ENCODE assay signal across 8 cellular contexts in the genomic region with DNA sequence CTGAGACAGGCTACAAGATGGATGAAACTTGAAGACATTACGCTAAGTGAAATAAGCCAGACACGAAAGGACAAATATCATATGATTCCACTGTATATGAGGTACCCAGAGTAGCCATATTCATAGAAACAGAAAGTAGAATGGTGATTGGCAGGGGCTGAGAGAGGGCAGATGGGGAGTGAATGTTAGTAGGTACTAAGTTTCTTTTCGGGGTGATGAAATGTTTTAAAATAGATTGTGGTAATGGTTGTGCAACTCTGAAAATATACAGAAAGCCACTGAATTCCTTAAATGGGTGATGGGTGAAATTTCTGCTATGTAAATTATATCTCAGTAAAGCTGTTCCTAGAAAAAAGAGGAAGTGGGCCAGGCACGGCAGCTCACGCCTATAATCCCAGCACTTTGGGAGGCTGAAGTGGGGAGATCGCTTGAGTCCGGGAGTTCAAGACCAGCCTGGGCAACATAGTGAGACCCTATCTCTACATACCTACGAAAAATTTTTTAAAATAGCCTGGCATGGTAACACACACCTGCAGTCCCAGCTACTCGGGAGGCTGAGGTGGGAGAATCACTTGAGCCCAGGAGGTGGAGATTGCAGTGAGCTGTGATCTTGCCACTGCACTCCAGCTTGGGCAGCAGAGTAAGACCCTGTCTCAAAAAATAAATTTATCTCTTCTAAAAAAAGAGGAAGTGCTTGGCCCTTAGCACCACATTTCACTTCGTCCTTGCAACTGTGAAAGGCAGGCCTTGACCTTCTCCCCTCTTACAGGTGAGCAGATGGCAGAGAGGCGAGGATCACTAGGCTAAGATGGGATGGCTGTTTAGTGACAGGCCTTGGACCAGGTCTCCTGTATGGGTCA. TPM values are rescaled to one million over a fixed set of nuclear protein-coding genes. Genes with fewer than 3 reads are reported as not detected.
DNase-seq lines count a peak whose midpoint lies in the region; ATAC-seq and TF ChIP-seq lines count a peak whose summit lies in the region.

No MANE protein-coding gene starts in this region.

- H3K27me3 ChIP-seq in right atrium auricular region, result no peaks in the 10 kb centered on the region

- peak overlapping the region; percentile 19 to 32 for H3K4me3 ChIP-seq in right atrium auricular region

- peak; percentile 76 for ATAC-seq in GM19455 (IDR thresholded peaks at IDR 0.05; ENCODE audit: unreplicated experiment)
- peak; percentile 63 for ATAC-seq in HG03469 (IDR thresholded peaks at IDR 0.05; ENCODE audit: unreplicated experiment)
- peak; percentile 91 for ATAC-seq in activated CD8-positive, alpha-beta T cell treated with anti-CD3 and anti-CD28 coated beads for 36 hours
- peak; percentile 95 for ATAC-seq in stimulated activated naive CD8-positive, alpha-beta T cell treated with anti-CD3 and anti-CD28 coated beads, Interleukin-15, amount 100 ng/mL, for 72 hours

- H3K9me3 ChIP-seq in right atrium auricular region, result no peaks in the 10 kb centered on the region

- DNase-seq in Daoy (ENCODE audit: low read depth) (peak; percentile 49), right atrium auricular region (ENCODE audit: low spot score) (no peak), foreskin melanocyte (no peak)
- peak; percentile 62 for DNase-seq in activated CD8-positive, alpha-beta T cell treated with anti-CD3 and anti-CD28 coated beads for 36 hours
- DNase-seq in stimulated activated naive CD8-positive, alpha-beta T cell treated with anti-CD3 and anti-CD28 coated beads, Interleukin-15, amount 100 ng/mL, for 72 hours, result peak in 1 of 2 donors; percentile 60
- no peak for DNase-seq in effector CD8-positive, alpha-beta T cell (lab: John Stamatoyannopoulos, UW)

- CTCF ChIA-PET in activated CD8-positive, alpha-beta T cell treated with anti-CD3 and anti-CD28 coated beads for 36 hours (lab: Charles Lee), result interaction anchor here (1.0 to 3.2 kb wide), 4 partner anchors 16 to 196 kb away, joined by 3 to 10 read pairs (median 4); partner anchors contain the start of genes DENND4B, RAB13 and SLC27A3

- H3K4me1 ChIP-seq in right atrium auricular region, result peaks cover 0 to 10% of the 10 kb centered on the region in 2 donors

- POLR2A ChIA-PET in activated CD8-positive, alpha-beta T cell treated with anti-CD3 and anti-CD28 coated beads for 36 hours (lab: Charles Lee), result interaction anchor here (1.0 to 2.6 kb wide), 8 partner anchors 10 to 199 kb away, joined by 3 to 11 read pairs (median 4); partner anchors contain the start of genes CREB3L4 and RPS27

- TF ChIP-seq CTCF in activated CD8-positive, alpha-beta T cell treated with anti-CD3 and anti-CD28 coated beads for 36 hours (IDR thresholded peaks at IDR 0.05), result no peak
- TF ChIP-seq CTCF in right atrium auricular region (IDR thresholded peaks at IDR 0.05), result no peak

- peaks cover 33% of the 10 kb centered on the region for H3K4me1 Mint-ChIP-seq in activated CD8-positive, alpha-beta T cell treated with anti-CD3 and anti-CD28 coated beads for 36 hours (ENCODE audit: low read depth)
- peaks cover 82% of the 10 kb centered on the region for H3K4me1 Mint-ChIP-seq in stimulated activated naive CD8-positive, alpha-beta T cell treated with anti-CD3 and anti-CD28 coated beads, Interleukin-15, amount 100 ng/mL, for 72 hours

- H3K36me3 ChIP-seq in right atrium auricular region, result no peaks in the 10 kb centered on the region

- no peaks in the 10 kb centered on the region for H3K36me3 Mint-ChIP-seq in activated CD8-positive, alpha-beta T cell treated with anti-CD3 and anti-CD28 coated beads for 36 hours (ENCODE audit: low read depth)

- intact Hi-C loops in activated CD8-positive, alpha-beta T cell treated with anti-CD3 and anti-CD28 coated beads for 36 hours (cut with micrococcal nuclease), result no loop called here

- H3K4me3 Mint-ChIP-seq in activated CD8-positive, alpha-beta T cell treated with anti-CD3 and anti-CD28 coated beads for 36 hours, result peak overlapping the region; percentile 43
- peak overlapping the region; percentile 79 to 85 for H3K4me3 Mint-ChIP-seq in stimulated activated naive CD8-positive, alpha-beta T cell treated with anti-CD3 and anti-CD28 coated beads, Interleukin-15, amount 100 ng/mL, for 72 hours

- H3K27me3 Mint-ChIP-seq in activated CD8-positive, alpha-beta T cell treated with anti-CD3 and anti-CD28 coated beads for 36 hours, result peaks cover 2% of the 10 kb centered on the region
- H3K27me3 Mint-ChIP-seq in stimulated activated naive CD8-positive, alpha-beta T cell treated with anti-CD3 and anti-CD28 coated beads, Interleukin-15, amount 100 ng/mL, for 72 hours, result peaks cover 9% of the 10 kb centered on the region

- peak overlapping the region; percentile 75 to 87 for H3K27ac ChIP-seq in right atrium auricular region

- H3K27ac Mint-ChIP-seq in activated CD8-positive, alpha-beta T cell treated with anti-CD3 and anti-CD28 coated beads for 36 hours, result peak overlapping the region; percentile 80
- peak overlapping the region; percentile 95 to 97 for H3K27ac Mint-ChIP-seq in stimulated activated naive CD8-positive, alpha-beta T cell treated with anti-CD3 and anti-CD28 coated beads, Interleukin-15, amount 100 ng/mL, for 72 hours

- H3K9me3 Mint-ChIP-seq in activated CD8-positive, alpha-beta T cell treated with anti-CD3 and anti-CD28 coated beads for 36 hours, result no peaks in the 10 kb centered on the region
- H3K9me3 Mint-ChIP-seq in stimulated activated naive CD8-positive, alpha-beta T cell treated with anti-CD3 and anti-CD28 coated beads, Interleukin-15, amount 100 ng/mL, for 72 hours, result no peaks in the 10 kb centered on the region

RNA-seq across cellular contexts. Expression of gene SLC27A3, which starts 16.0 kb away (rescaled TPM):
- total RNA-seq in Daoy (2014; rRNA removed; shearing (Covaris generic)), result 3.2 and 3.3 TPM in 2 replicates
- 1 to 10 TPM; 7.2 to 10.0 TPM for total RNA-seq in activated CD8-positive, alpha-beta T cell treated with anti-CD3 and anti-CD28 coated beads for 36 hours
- 10 to 100 TPM in 1 of 2 donors, 1 to 10 TPM in 1; 9.9 to 20.1 TPM for total RNA-seq in right atrium auricular region

Comparison
In these comparisons a context has a peak if more than half of its experiments do, and no peak if none do; other contexts are left out.
1. DNase-seq: peak in Daoy (single experiment) and activated CD8-positive, alpha-beta T cell treated with anti-CD3 and anti-CD28 coated beads for 36 hours (single experiment); none in right atrium auricular region (single experiment), effector CD8-positive, alpha-beta T cell (single experiment) and foreskin melanocyte (single experiment).
2. Peak in every context shown above with its lines, with median percentiles within 50 percentile points of each other: ATAC-seq.